Comparison of ENCODE assay signal across 9 cellular contexts in the genomic region with DNA sequence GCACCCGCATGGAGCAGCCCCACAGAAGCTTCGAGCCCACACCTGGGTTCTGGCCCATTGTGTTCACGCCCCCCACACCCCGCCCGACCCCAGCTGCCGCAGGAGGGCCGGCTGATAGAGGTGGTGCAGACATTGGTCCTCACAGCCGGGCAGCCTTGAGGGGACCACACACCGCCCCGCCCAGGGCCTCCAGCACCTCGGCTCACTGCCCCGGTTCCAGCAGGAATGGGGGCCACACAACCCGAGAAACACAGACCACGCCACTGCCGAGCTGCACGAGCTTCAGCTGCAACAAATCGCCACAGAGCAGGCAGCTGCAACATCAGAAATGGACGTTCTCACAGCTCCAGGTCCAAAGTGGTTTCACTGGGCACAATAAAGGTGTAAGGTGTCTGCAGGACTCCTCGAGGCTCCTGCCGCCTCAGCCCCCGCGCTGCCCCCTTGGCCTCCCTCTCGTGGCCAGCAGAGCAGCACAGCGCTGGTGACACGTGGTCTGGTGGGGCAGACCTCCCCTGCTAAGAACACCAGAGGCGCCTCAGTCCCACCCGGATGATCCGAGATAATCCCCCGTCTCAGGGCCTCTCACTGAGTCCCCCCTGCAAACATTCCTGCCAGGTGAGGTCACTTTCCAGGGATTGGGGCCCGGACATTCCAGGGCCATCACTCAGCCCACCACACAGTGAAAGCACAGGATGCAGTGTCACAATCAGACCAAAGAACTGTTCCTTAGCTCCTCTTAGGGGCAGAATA.
DNase-seq lines count a peak whose midpoint lies in the region; ATAC-seq, FAIRE-seq and TF ChIP-seq lines count a peak whose summit lies in the region.
"Had no signal": no experiment of that assay in that cellular context is flagged by ENCODE, and none has a peak within 500 bp of the region (broad histone marks: within the 10 kb centered on the region; RNA-seq: fewer than 3 reads in every experiment).

No MANE protein-coding gene starts in this region.

- H3K9me3 ChIP-seq in H1 (ENCODE audit: insufficient read depth in 2 of 2, low read depth in 1 of 2, low read length in 1 of 2) (no peaks in the 10 kb centered on the region; a peak in 1 of 4 replicates), mucosa of descending colon (no peaks in the 10 kb centered on the region)

- no peak for FAIRE-seq in H1 (lab: Jason Lieb, UNC)

- peaks cover 0 to 9% (median 6%) of the 10 kb centered on the region in 4 experiments; a peak in 4 of 7 replicates for H3K27me3 ChIP-seq in H1 (replicated peaks in 1 of 4; ENCODE audit: control insufficient read depth in 3 of 4, extremely low read depth in 1 of 4, insufficient read depth in 3 of 4, low read length in 3 of 4)

- no peaks in the 10 kb centered on the region for H3K79me1 ChIP-seq in H1 (ENCODE audit: low read depth, low read length)

- DNase-seq in AG09309 (ENCODE audit: low read depth) (peak; percentile 64), HuH-7.5 (ENCODE audit: low spot score) (peak; percentile 79), H1 (ENCODE audit: low read depth in 1 of 2, low spot score in 2 of 2) (peak; percentile 82 to 84), mucosa of descending colon (peak in 2 of 3 donors; percentile 23 to 43), KBM-7 (no peak), mesenteric fat pad (ENCODE audit: low spot score) (no peak), NCI-H69 (lab: John Stamatoyannopoulos, UW) (no peak)

- no peak overlapping the region; the same call in 1 of the 2 replicates for H4K8ac ChIP-seq in H1 (ENCODE audit: extremely low read depth, insufficient read depth, low read length)

- H2AFZ ChIP-seq in H1 (ENCODE audit: low read length), result peak overlapping the region; percentile 37

- peak overlapping the region; percentile 99 for H4K91ac ChIP-seq in H1 (replicated peaks; ENCODE audit: insufficient read length, low read length)

- in situ Hi-C loops in KBM-7 (cut with MboI; ENCODE audit: low pct_unique_long_range_greater_than_20kb, low sequenced_read_pairs), result no loop called here

- peak overlapping the region; percentile 47; the same call in 1 of the 2 replicates for H2AK5ac ChIP-seq in H1 (ENCODE audit: low read depth, low read length)

- H2BK120ac ChIP-seq in H1 (replicated peaks; ENCODE audit: low read depth, low read length), result peak overlapping the region; percentile 25

- no peak overlapping the region for H3K56ac ChIP-seq in H1 (replicated peaks; ENCODE audit: insufficient read length, low read depth, low read length)

- peak overlapping the region; percentile 95; the same call in 1 of the 2 replicates for H2BK5ac ChIP-seq in H1 (ENCODE audit: low read depth, low read length)

- peak overlapping the region; percentile 25 to 55; a peak in 3 of 4 replicates for H3K4me2 ChIP-seq in H1 (ENCODE audit: insufficient read depth in 1 of 2, low read depth in 2 of 2, low read length in 2 of 2)

- POLR2A ChIA-PET in H1 (lab: Charles Lee; ENCODE audit: partially characterized antibody), result interaction anchor here (0.7 to 1.9 kb wide), 5 partner anchors 9 to 85 kb away, joined by 3 to 5 read pairs (median 3); no protein-coding TSS in a partner anchor

- peak overlapping the region in 1 of 4 experiments; percentile 42; a peak in 1 of 7 replicates for H3K9ac ChIP-seq in H1 (replicated peaks in 1 of 4; ENCODE audit: extremely low read depth in 1 of 4, low read depth in 3 of 4, low read length in 3 of 4)

- H2BK12ac ChIP-seq in H1 (ENCODE audit: low read depth, low read length), result peak overlapping the region; percentile 99

- no peak overlapping the region for H3K4me3 ChIP-seq in AG09309 (ENCODE audit: control insufficient read depth, low read depth, low read length)
- peak overlapping the region in 1 of 4 experiments; percentile 32; a peak in 4 of 8 replicates for H3K4me3 ChIP-seq in H1 (ENCODE audit: extremely low read depth in 1 of 4, insufficient read depth in 2 of 4, low read depth in 3 of 4, low read length in 4 of 4)
- H3K4me3 ChIP-seq in mucosa of descending colon, result no peak overlapping the region

- ATAC-seq in mucosa of descending colon (peak; percentile 20), HG02678 (IDR thresholded peaks at IDR 0.05; ENCODE audit: unreplicated experiment) (no peak)
- ATAC-seq: T-helper 17 cell had no signal

- TF ChIP-seq CTCF in AG09309 (IDR thresholded peaks at IDR 0.05; ENCODE audit: control insufficient read depth, insufficient read depth, low read depth, low read length, missing control alignments), result peak; percentile 24
- peak in 2 of 3 experiments; percentile 10 to 26; a peak in 1 of 4 replicates for TF ChIP-seq CTCF in H1 (IDR thresholded peaks at IDR 0.05; ENCODE audit: control extremely low read depth in 1 of 3, insufficient read depth in 1 of 3, low read depth in 1 of 3, low read length in 3 of 3)
- no peak for TF ChIP-seq CTCF in mucosa of descending colon (IDR thresholded peaks at IDR 0.05)

- no peaks in the 10 kb centered on the region for H4K20me1 ChIP-seq in H1 (replicated peaks in 1 of 2; ENCODE audit: control insufficient read depth in 1 of 2, insufficient read depth in 2 of 2, low read length in 2 of 2)

- H2BK15ac ChIP-seq in H1 (ENCODE audit: low read length), result peak overlapping the region; percentile 84; the same call in 1 of the 2 replicates

- TF ChIP-seq EP300 in H1 (IDR thresholded peaks at IDR 0.05; ENCODE audit: borderline replicate concordance in 1 of 2, low read depth in 2 of 2, low read length in 2 of 2), result no peak

- H3K4ac ChIP-seq in H1 (replicated peaks; ENCODE audit: insufficient read length, low read depth, low read length), result peak overlapping the region; percentile 55

- TF ChIP-seq RAD21 in H1 (IDR thresholded peaks at IDR 0.05 in 1 of 2, conservative IDR thresholded peaks at IDR 0.05 in 1 of 2; ENCODE audit: low read depth in 2 of 2, low read length in 2 of 2), result peak in 1 of 2 experiments; percentile 25; a peak in 2 of 4 replicates

- H3K18ac ChIP-seq in H1 (ENCODE audit: extremely low read depth, low read length), result peak overlapping the region; percentile 87

- no peaks in the 10 kb centered on the region for H3K36me3 ChIP-seq in H1 (ENCODE audit: control insufficient read depth in 2 of 4, insufficient read depth in 4 of 4, low read length in 3 of 4)
- H3K36me3 ChIP-seq in mucosa of descending colon (ENCODE audit: low read depth), result no peaks in the 10 kb centered on the region

- H3K79me2 ChIP-seq in H1 (ENCODE audit: control insufficient read depth in 1 of 2, insufficient read depth in 2 of 2, low read length in 2 of 2), result no peaks in the 10 kb centered on the region

- H3K4me1 ChIP-seq in H1 (replicated peaks in 1 of 4; ENCODE audit: control insufficient read depth in 3 of 4, insufficient read depth in 4 of 4, low read length in 3 of 4) (peaks cover 0 to 26% (median 12%) of the 10 kb centered on the region in 4 experiments; a peak in 6 of 7 replicates), mucosa of descending colon (ENCODE audit: low read depth) (no peaks in the 10 kb centered on the region)

- WGBS in H1 (ENCODE audit: extremely low coverage in 1 of 2, insufficient coverage in 1 of 2, insufficient read length in 1 of 2, insufficient replicate concordance in 2 of 2, low coverage in 1 of 2, low lambda C conversion rate in 2 of 2, missing lambda C conversion rate in 1 of 2), 2 experiments, result 52% methylated on average over 30 of the region's 30 CpGs; no CpG with 5 or more reads in 1 of the 2 experiments

- intact Hi-C loops in mucosa of descending colon (cut with DNase I, micrococcal nuclease), result no loop called here

- H3K23me2 ChIP-seq in H1 (ENCODE audit: low read depth, low read length), result no peaks in the 10 kb centered on the region

- H3K14ac ChIP-seq in H1 (ENCODE audit: insufficient read length), result no peak overlapping the region

- no peak overlapping the region for H3K23ac ChIP-seq in H1 (ENCODE audit: insufficient read length)

- peak overlapping the region; percentile 94 for H2BK20ac ChIP-seq in H1 (ENCODE audit: low read length)

- peak overlapping the region; percentile 21; the same call in 1 of the 2 replicates for H3K27ac ChIP-seq in H1 (ENCODE audit: low read depth, low read length)

- no peak overlapping the region for H4K5ac ChIP-seq in H1 (ENCODE audit: insufficient read length, low read depth, low read length)

- no peak for TF ChIP-seq POLR2A in H1 (IDR thresholded peaks at IDR 0.05; ENCODE audit: control extremely low read depth in 1 of 2, low read depth in 2 of 2, low read length in 2 of 2)

- CTCF ChIA-PET in H1 (lab: Charles Lee; ENCODE audit: partially characterized antibody), result interaction anchor here (0.6 to 3.3 kb wide), 17 partner anchors 14 to 129 kb away, joined by 3 to 14 read pairs (median 5); no protein-coding TSS in a partner anchor

TF ChIP-seq in H1, 55 proteins besides CTCF, POLR2A, EP300 and RAD21 (continues in another document):
- TF ChIP-seq SP1 (IDR thresholded peaks at IDR 0.05; ENCODE audit: low read depth, low read length), result peak; percentile 31; the same call in 1 of the 2 replicates
- no peak for TF ChIP-seq YY1 (IDR thresholded peaks at IDR 0.05; ENCODE audit: low read depth, low read length)
- no peak for TF ChIP-seq NANOG (IDR thresholded peaks at IDR 0.05; ENCODE audit: insufficient read depth, low read depth, low read length, poor library complexity, severe bottlenecking)
- TF ChIP-seq TAF1 (IDR thresholded peaks at IDR 0.05; ENCODE audit: low read depth, low read length), result 0 out of 2 replicates have a peak, but pooled peaks have one; percentile 29
- TF ChIP-seq, protein P1, sequence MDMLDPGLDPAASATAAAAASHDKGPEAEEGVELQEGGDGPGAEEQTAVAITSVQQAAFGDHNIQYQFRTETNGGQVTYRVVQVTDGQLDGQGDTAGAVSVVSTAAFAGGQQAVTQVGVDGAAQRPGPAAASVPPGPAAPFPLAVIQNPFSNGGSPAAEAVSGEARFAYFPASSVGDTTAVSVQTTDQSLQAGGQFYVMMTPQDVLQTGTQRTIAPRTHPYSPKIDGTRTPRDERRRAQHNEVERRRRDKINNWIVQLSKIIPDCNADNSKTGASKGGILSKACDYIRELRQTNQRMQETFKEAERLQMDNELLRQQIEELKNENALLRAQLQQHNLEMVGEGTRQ (IDR thresholded peaks at IDR 0.05; ENCODE audit: low read length), result no peak
- TF ChIP-seq, protein P2, sequence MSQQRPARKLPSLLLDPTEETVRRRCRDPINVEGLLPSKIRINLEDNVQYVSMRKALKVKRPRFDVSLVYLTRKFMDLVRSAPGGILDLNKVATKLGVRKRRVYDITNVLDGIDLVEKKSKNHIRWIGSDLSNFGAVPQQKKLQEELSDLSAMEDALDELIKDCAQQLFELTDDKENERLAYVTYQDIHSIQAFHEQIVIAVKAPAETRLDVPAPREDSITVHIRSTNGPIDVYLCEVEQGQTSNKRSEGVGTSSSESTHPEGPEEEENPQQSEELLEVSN (IDR thresholded peaks at IDR 0.05), result peak; percentile 84
- peak; percentile 98 for TF ChIP-seq TEAD4 (IDR thresholded peaks at IDR 0.05; ENCODE audit: low read depth, low read length)
- no peak for TF ChIP-seq SIX5 (IDR thresholded peaks at IDR 0.05; ENCODE audit: low read depth, low read length)
- TF ChIP-seq KDM5A (IDR thresholded peaks at IDR 0.05; ENCODE audit: low read length), result no peak
- 0 out of 2 replicates have a peak, but pooled peaks have one; percentile 38 for TF ChIP-seq BACH1 (IDR thresholded peaks at IDR 0.05; ENCODE audit: low read length)
- TF ChIP-seq HDAC6 (IDR thresholded peaks at IDR 0.05; ENCODE audit: low read depth, low read length), result no peak
- TF ChIP-seq POU5F1 (IDR thresholded peaks at IDR 0.05; ENCODE audit: low read depth, low read length), result no peak

Comparison
In these comparisons a context has a peak if more than half of its experiments do, and no peak if none do; other contexts are left out.
1. DNase-seq: peak in AG09309 (single experiment), HuH-7.5 (single experiment), H1 (2 of 2) and mucosa of descending colon (2 of 3); none in KBM-7 (single experiment), mesenteric fat pad (single experiment) and NCI-H69 (single experiment).